Comparison of ENCODE assay signal across 20 cellular contexts in genomic region chr13:41678320-41678719, GRCh38.
A peak's percentile ranks its signal among the peaks of the same experiment; 100 is the strongest.
DNase-seq lines count a peak whose midpoint lies in the region; ATAC-seq and TF ChIP-seq lines count a peak whose summit lies in the region.
"Had no signal": no experiment of that assay in that cellular context is flagged by ENCODE, and none has a peak within 500 bp of the region (broad histone marks: within the 10 kb centered on the region; RNA-seq: fewer than 3 reads in every experiment).

No MANE protein-coding gene starts in this region.

- CTCF ChIA-PET in activated naive CD4-positive, alpha-beta T cell treated with anti-CD3 and anti-CD28 coated beads, Interleukin-2, amount 10 ng/mL, durations not matched to agents 7 days and 5 days (lab: Charles Lee) = interaction anchor here (0.6 to 2.0 kb wide), 2 partner anchors 9 to 538 kb away, joined by 3 to 7 read pairs; no protein-coding TSS in a partner anchor

- H3K4me2 ChIP-seq in GM23248 (ENCODE audit: unreplicated experiment) = peak overlapping the region; percentile 35
- H3K4me2 ChIP-seq: BLaER1 had no signal

- ATAC-seq in heart right ventricle = peak in 5 of 8 donors; percentile 51 to 74 (median 58)
- ATAC-seq: activated T-cell treated with anti-CD3 and anti-CD28 coated beads, Interleukin-2, amount 50 U/mL, for 72 hours; K562 had no signal

- H3K79me2 ChIP-seq in GM23248 (ENCODE audit: insufficient read depth) = no peaks in the 10 kb centered on the region

- H4K20me1 ChIP-seq in GM23248 (ENCODE audit: insufficient read depth) = no peaks in the 10 kb centered on the region
- H4K20me1 ChIP-seq: BLaER1 had no signal

- H3K9me3 ChIP-seq in GM23248 (ENCODE audit: low read depth) (no peaks in the 10 kb centered on the region), ascending aorta (no peaks in the 10 kb centered on the region), heart right ventricle (no peaks in the 10 kb centered on the region)
- H3K9me3 ChIP-seq: BLaER1, breast epithelium, SJSA1, vagina had no signal

- intact Hi-C loops in ascending aorta (cut with DNase I) (no loop called here), heart right ventricle (cut with DNase I) (loop anchor here in 2 of 10 donors (10.0 kb wide), 2 partner anchors 186 to 366 kb away; partner anchors contain the start of gene DGKH (in 1 of the 2))

- H3K4me3 Mint-ChIP-seq in activated naive CD4-positive, alpha-beta T cell treated with anti-CD3 and anti-CD28 coated beads, Interleukin-2, amount 10 ng/mL, durations not matched to agents 7 days and 5 days = no peak overlapping the region
- H3K4me3 Mint-ChIP-seq: activated B cell treated with CpG ODN at 0.5 μM for 24 hours; activated naive CD8-positive, alpha-beta T cell; activated T-cell treated with anti-CD3 and anti-CD28 coated beads, Interleukin-2, amount 50 U/mL, for 72 hours had no signal

- no peak overlapping the region for H3K4me3 ChIP-seq in GM23248
- no peak overlapping the region for H3K4me3 ChIP-seq in ascending aorta
- H3K4me3 ChIP-seq in heart right ventricle = no peak overlapping the region
- H3K4me3 ChIP-seq: BLaER1, breast epithelium, K562, SJSA1, vagina had no signal

- in situ Hi-C loops in GM23248 (cut with MboI) = no loop called here

- H3K4me1 ChIP-seq in GM23248 (ENCODE audit: insufficient read depth) (peaks cover 34% of the 10 kb centered on the region), ascending aorta (peaks cover 0 to 9% of the 10 kb centered on the region in 2 donors), heart right ventricle (peaks cover 0 to 26% (median 7%) of the 10 kb centered on the region in 9 donors)
- H3K4me1 ChIP-seq: BLaER1, breast epithelium, vagina had no signal

- peaks cover 5% of the 10 kb centered on the region for H3K36me3 Mint-ChIP-seq in activated naive CD4-positive, alpha-beta T cell treated with anti-CD3 and anti-CD28 coated beads, Interleukin-2, amount 10 ng/mL, durations not matched to agents 7 days and 5 days

- no peak overlapping the region for H3K27ac Mint-ChIP-seq in activated naive CD4-positive, alpha-beta T cell treated with anti-CD3 and anti-CD28 coated beads, Interleukin-2, amount 10 ng/mL, durations not matched to agents 7 days and 5 days
- H3K27ac Mint-ChIP-seq: activated B cell treated with CpG ODN at 0.5 μM for 24 hours; activated naive CD8-positive, alpha-beta T cell; activated T-cell treated with anti-CD3 and anti-CD28 coated beads, Interleukin-2, amount 50 U/mL, for 72 hours had no signal

- 35 to 38% methylated on average over 3 of the region's 3 CpGs for WGBS in GM23248 (ENCODE audit: low coverage in 1 of 2, low lambda C conversion rate in 2 of 2, missing lambda C conversion rate in 2 of 2), 2 experiments
- 50 to 65% methylated on average over 3 of the region's 3 CpGs for WGBS in heart right ventricle, 2 donors

- no peak for TF ChIP-seq CTCF in ascending aorta (IDR thresholded peaks at IDR 0.05)
- no peak for TF ChIP-seq CTCF in heart right ventricle (IDR thresholded peaks at IDR 0.05)

- DNase-seq in GM23248 (peak; percentile 86), ascending aorta (ENCODE audit: low spot score in 2 of 2) (no peak), heart right ventricle (no peak), stromal cell of bone marrow (ENCODE audit: low read depth) (peak; percentile 52), SHP77 treated with DMSO at 0.1 percent for 48 hours (lab: John Stamatoyannopoulos, UW) (no peak), activated T-cell treated with anti-CD3 and anti-CD28 coated beads for 4 hours (no peak)
- DNase-seq in activated naive CD4-positive, alpha-beta T cell treated with anti-CD3 and anti-CD28 coated beads, Interleukin-2, amount 10 ng/mL, durations not matched to agents 7 days and 5 days = no peak
- DNase-seq: activated B cell treated with CpG ODN at 0.5 μM for 24 hours; activated T-cell treated with anti-CD3 and anti-CD28 coated beads, Interleukin-2, amount 50 U/mL, for 72 hours; GF-D8; NCI-H2081 treated with DMSO at 0.1 percent for 48 hours; NCI-H526; occipital lobe; stimulated activated CD4-positive, alpha-beta T cell treated with anti-CD3 and anti-CD28 coated beads, Interleukin-2, amount 100 ng/mL, for 48 hours had no signal

- H3K4me1 Mint-ChIP-seq in activated naive CD4-positive, alpha-beta T cell treated with anti-CD3 and anti-CD28 coated beads, Interleukin-2, amount 10 ng/mL, durations not matched to agents 7 days and 5 days = no peaks in the 10 kb centered on the region
- H3K4me1 Mint-ChIP-seq: activated B cell treated with CpG ODN at 0.5 μM for 24 hours had no signal

- no peaks in the 10 kb centered on the region for H3K27me3 ChIP-seq in GM23248 (replicated peaks; ENCODE audit: insufficient read depth)
- H3K27me3 ChIP-seq in ascending aorta = no peaks in the 10 kb centered on the region
- H3K27me3 ChIP-seq in heart right ventricle = no peaks in the 10 kb centered on the region
- H3K27me3 ChIP-seq: BLaER1, breast epithelium, SJSA1, vagina had no signal

- H3K9ac ChIP-seq in GM23248 = 0 out of 2 replicates have a peak overlapping the region, but pooled peaks have one; percentile 1
- H3K9ac ChIP-seq: BLaER1 had no signal

- no peaks in the 10 kb centered on the region for H3K9me3 Mint-ChIP-seq in activated naive CD4-positive, alpha-beta T cell treated with anti-CD3 and anti-CD28 coated beads, Interleukin-2, amount 10 ng/mL, durations not matched to agents 7 days and 5 days
- H3K9me3 Mint-ChIP-seq: activated B cell treated with CpG ODN at 0.5 μM for 24 hours; activated T-cell treated with anti-CD3 and anti-CD28 coated beads, Interleukin-2, amount 50 U/mL, for 72 hours had no signal

- H3K9me2 ChIP-seq in GM23248 (ENCODE audit: insufficient read depth) = no peaks in the 10 kb centered on the region

- peaks cover 16% of the 10 kb centered on the region; the same call in 1 of the 2 replicates for H3F3A ChIP-seq in GM23248 (ENCODE audit: insufficient read depth)

- H3K27me3 Mint-ChIP-seq in activated naive CD4-positive, alpha-beta T cell treated with anti-CD3 and anti-CD28 coated beads, Interleukin-2, amount 10 ng/mL, durations not matched to agents 7 days and 5 days = no peaks in the 10 kb centered on the region
- H3K27me3 Mint-ChIP-seq: activated B cell treated with CpG ODN at 0.5 μM for 24 hours; activated naive CD8-positive, alpha-beta T cell had no signal

- H3K27ac ChIP-seq in GM23248 = peak overlapping the region; percentile 10
- peak overlapping the region; percentile 51 to 63 for H3K27ac ChIP-seq in ascending aorta
- H3K27ac ChIP-seq in heart right ventricle = peak overlapping the region in 5 of 10 donors; percentile 10 to 59 (median 27)
- H3K27ac ChIP-seq: BLaER1, breast epithelium, SJSA1, vagina had no signal

- H3K36me3 ChIP-seq in GM23248 (ENCODE audit: low read depth) (peaks cover 9% of the 10 kb centered on the region; the same call in 1 of the 2 replicates), ascending aorta (no peaks in the 10 kb centered on the region), heart right ventricle (peaks cover 0 to 17% (median 2%) of the 10 kb centered on the region in 9 donors)
- H3K36me3 ChIP-seq: breast epithelium had no signal

- no peak overlapping the region for H2AFZ ChIP-seq in GM23248

Comparison
In these comparisons a context has a peak if more than half of its experiments do, and no peak if none do; other contexts are left out.
1. DNase-seq: peak in GM23248 (single experiment) and stromal cell of bone marrow (single experiment); none in ascending aorta (0 of 2), heart right ventricle (0 of 2), SHP77 treated with DMSO at 0.1 percent for 48 hours (single experiment), activated T-cell treated with anti-CD3 and anti-CD28 coated beads for 4 hours (single experiment) and activated naive CD4-positive, alpha-beta T cell treated with anti-CD3 and anti-CD28 coated beads, Interleukin-2, amount 10 ng/mL, durations not matched to agents 7 days and 5 days (single experiment).